8 cellular contexts compared by ENCODE assay signal in genomic region chr5:150461231-150461630, GRCh38. TPM values are rescaled to one million over a fixed set of nuclear protein-coding genes. Genes with fewer than 3 reads are reported as not detected.
DNase-seq lines count a peak whose midpoint lies in the region; ATAC-seq and TF ChIP-seq lines count a peak whose summit lies in the region.

No MANE protein-coding gene starts in this region.

- DNase-seq in cardiac muscle cell (ENCODE audit: low read depth in 1 of 2, low spot score in 1 of 2), result peak in 1 of 2 donors; percentile 24
- DNase-seq in left cardiac atrium, result no peak
- peak; percentile 80 for DNase-seq in NCI-H510A (lab: John Stamatoyannopoulos, UW)
- DNase-seq in transverse colon, result peak; percentile 56
- DNase-seq in CD14-positive monocyte (ENCODE audit: low spot score), result no peak
- no peak for DNase-seq in activated CD4-positive, alpha-beta memory T cell treated with anti-CD3 and anti-CD28 coated beads, Interleukin-2, amount 10 ng/mL, durations not matched to agents 7 days and 5 days
- no peak for DNase-seq in vagina (ENCODE audit: extremely low spot score in 2 of 2)

- H3K4me1 Mint-ChIP-seq in CD14-positive monocyte, result peaks cover 37% of the 10 kb centered on the region
- peaks cover 25% of the 10 kb centered on the region for H3K4me1 Mint-ChIP-seq in activated CD4-positive, alpha-beta memory T cell treated with anti-CD3 and anti-CD28 coated beads, Interleukin-2, amount 10 ng/mL, durations not matched to agents 7 days and 5 days

- intact Hi-C loops in left cardiac atrium (cut with DNase I), result loop anchor here in 1 of 2 donors (5.0 kb wide), 1 partner anchor 81 kb away; no protein-coding TSS in a partner anchor
- intact Hi-C loops in transverse colon (cut with DNase I; ENCODE audit: low total_unique reads), result no loop called here
- intact Hi-C loops in CD14-positive monocyte (cut with micrococcal nuclease), result no loop called here
- intact Hi-C loops in vagina (cut with DNase I), result no loop called here

- no peaks in the 10 kb centered on the region for H3K9me3 Mint-ChIP-seq in CD14-positive monocyte
- no peaks in the 10 kb centered on the region for H3K9me3 Mint-ChIP-seq in activated CD4-positive, alpha-beta memory T cell treated with anti-CD3 and anti-CD28 coated beads, Interleukin-2, amount 10 ng/mL, durations not matched to agents 7 days and 5 days

- H3K27me3 ChIP-seq in cardiac muscle cell (no peaks in the 10 kb centered on the region), transverse colon (no peaks in the 10 kb centered on the region), vagina (no peaks in the 10 kb centered on the region)

- CTCF ChIA-PET in activated CD4-positive, alpha-beta memory T cell treated with anti-CD3 and anti-CD28 coated beads, Interleukin-2, amount 10 ng/mL, durations not matched to agents 7 days and 5 days (lab: Charles Lee), result interaction anchor here (0.8 to 1.4 kb wide), 2 partner anchors 11 to 63 kb away, joined by 3 to 5 read pairs; partner anchors contain the start of gene RPS14

- peaks cover 2 to 9% (median 5%) of the 10 kb centered on the region in 3 donors for H3K27me3 Mint-ChIP-seq in CD14-positive monocyte (ENCODE audit: low read depth in 3 of 3)
- H3K27me3 Mint-ChIP-seq in activated CD4-positive, alpha-beta memory T cell treated with anti-CD3 and anti-CD28 coated beads, Interleukin-2, amount 10 ng/mL, durations not matched to agents 7 days and 5 days, result no peaks in the 10 kb centered on the region

- H3K27ac ChIP-seq in cardiac muscle cell (peak overlapping the region; percentile 55), transverse colon (no peak overlapping the region), vagina (no peak overlapping the region)

- TF ChIP-seq POLR2A in transverse colon (IDR thresholded peaks at IDR 0.05) (no peak), vagina (IDR thresholded peaks at IDR 0.05) (no peak)

- ATAC-seq in left cardiac atrium (no peak), HG03060 (IDR thresholded peaks at IDR 0.05; ENCODE audit: low read depth, unreplicated experiment) (peak; percentile 65)

- H3K4me3 ChIP-seq in cardiac muscle cell (no peak overlapping the region), transverse colon (no peak overlapping the region), vagina (no peak overlapping the region)

- TF ChIP-seq EP300 in transverse colon (IDR thresholded peaks at IDR 0.05; ENCODE audit: low read depth), result no peak

- WGBS in transverse colon (ENCODE audit: low coverage in 1 of 2), 2 donors, result 42% methylated on average over 2 of the region's 2 CpGs; no CpG with 5 or more reads in 1 of the 2 donors

- H3K4me3 Mint-ChIP-seq in CD14-positive monocyte, result no peak overlapping the region
- H3K4me3 Mint-ChIP-seq in activated CD4-positive, alpha-beta memory T cell treated with anti-CD3 and anti-CD28 coated beads, Interleukin-2, amount 10 ng/mL, durations not matched to agents 7 days and 5 days, result no peak overlapping the region

- H3K36me3 ChIP-seq in cardiac muscle cell, result no peaks in the 10 kb centered on the region
- no peaks in the 10 kb centered on the region for H3K36me3 ChIP-seq in transverse colon
- no peaks in the 10 kb centered on the region for H3K36me3 ChIP-seq in vagina

- POLR2A ChIA-PET in activated CD4-positive, alpha-beta memory T cell treated with anti-CD3 and anti-CD28 coated beads, Interleukin-2, amount 10 ng/mL, durations not matched to agents 7 days and 5 days (lab: Charles Lee), result no interaction called here

- no peaks in the 10 kb centered on the region for H3K36me3 Mint-ChIP-seq in CD14-positive monocyte
- no peaks in the 10 kb centered on the region for H3K36me3 Mint-ChIP-seq in activated CD4-positive, alpha-beta memory T cell treated with anti-CD3 and anti-CD28 coated beads, Interleukin-2, amount 10 ng/mL, durations not matched to agents 7 days and 5 days (ENCODE audit: low read depth)

- H3K9me3 ChIP-seq in cardiac muscle cell (ENCODE audit: low read depth) (no peaks in the 10 kb centered on the region), transverse colon (no peaks in the 10 kb centered on the region), vagina (no peaks in the 10 kb centered on the region)

- H3K27ac Mint-ChIP-seq in CD14-positive monocyte, result no peak overlapping the region
- no peak overlapping the region for H3K27ac Mint-ChIP-seq in activated CD4-positive, alpha-beta memory T cell treated with anti-CD3 and anti-CD28 coated beads, Interleukin-2, amount 10 ng/mL, durations not matched to agents 7 days and 5 days

- TF ChIP-seq CTCF in cardiac muscle cell (IDR thresholded peaks at IDR 0.05; ENCODE audit: low read depth, low read length), result no peak
- TF ChIP-seq CTCF in transverse colon (IDR thresholded peaks at IDR 0.05), result no peak
- no peak for TF ChIP-seq CTCF in CD14-positive monocyte (IDR thresholded peaks at IDR 0.05)
- TF ChIP-seq CTCF in vagina (IDR thresholded peaks at IDR 0.05), result no peak

- H3K4me1 ChIP-seq in cardiac muscle cell (ENCODE audit: low read depth) (peaks cover 13% of the 10 kb centered on the region), transverse colon (peaks cover 0 to 19% (median 7%) of the 10 kb centered on the region in 4 donors), vagina (peaks cover 10% of the 10 kb centered on the region)

- in situ Hi-C loops in transverse colon (cut with MboI; ENCODE audit: low pct_ligation_motif_present in 1 of 4, low pct_unique_long_range_greater_than_20kb in 1 of 4, low sequenced_read_pairs in 3 of 4), result loop anchor here in 3 of 4 donors (10.0 to 25.0 kb wide), 2 partner anchors 84 to 201 kb away; partner anchors contain the start of gene MYOZ3 (in 3 of the 3)

RNA-seq across cellular contexts. Expression of gene RPS14, which starts 11.7 kb away (rescaled TPM):
- total RNA-seq in cardiac muscle cell (2,228 and 2,781 TPM in 2 replicates), left cardiac atrium (1,000 to 10,000 TPM; 1,239 to 1,275 TPM), transverse colon (1,000 to 10,000 TPM; 1,179 to 2,387 (median 1,878) TPM), vagina (3,194 TPM)
- polyA plus RNA-seq in cardiac muscle cell (1,307 and 1,584 TPM in 2 replicates), CD14-positive monocyte (1,000 to 10,000 TPM; 2,768 to 3,499 TPM)
- total RNA-seq in activated CD4-positive, alpha-beta memory T cell treated with anti-CD3 and anti-CD28 coated beads, Interleukin-2, amount 10 ng/mL, durations not matched to agents 7 days and 5 days, result 1,000 to 10,000 TPM; 2,316 to 2,367 TPM

RNA-seq across cellular contexts. Expression of gene NDST1, which starts 46.7 kb away (rescaled TPM):
- total RNA-seq in cardiac muscle cell (79.8 and 97.6 TPM in 2 replicates), left cardiac atrium (10 to 100 TPM; 59.3 to 71.2 TPM), transverse colon (100 to 1,000 TPM in 1 of 4 donors, 10 to 100 TPM in 3; 68.8 to 104 (median 96.4) TPM), vagina (73.9 TPM)
- polyA plus RNA-seq in cardiac muscle cell (26.6 and 34.9 TPM in 2 replicates), CD14-positive monocyte (1 to 10 TPM; 7.0 to 7.5 TPM)
- total RNA-seq in activated CD4-positive, alpha-beta memory T cell treated with anti-CD3 and anti-CD28 coated beads, Interleukin-2, amount 10 ng/mL, durations not matched to agents 7 days and 5 days, result under 1 TPM; 0.13 to 0.18 TPM

RNA-seq across cellular contexts. Expression of gene CD74, which starts 48.5 kb away (rescaled TPM):
- total RNA-seq in cardiac muscle cell (11.7 and 12.6 TPM in 2 replicates), left cardiac atrium (100 to 1,000 TPM; 255 to 433 TPM), transverse colon (100 to 1,000 TPM in 3 of 4 donors, 10 to 100 TPM in 1; 54.3 to 451 (median 259) TPM), vagina (530 TPM)
- polyA plus RNA-seq in cardiac muscle cell (16.3 and 23.7 TPM in 2 replicates), CD14-positive monocyte (1,000 to 10,000 TPM; 3,498 to 4,939 TPM)
- 1,000 to 10,000 TPM; 1,158 to 1,180 TPM for total RNA-seq in activated CD4-positive, alpha-beta memory T cell treated with anti-CD3 and anti-CD28 coated beads, Interleukin-2, amount 10 ng/mL, durations not matched to agents 7 days and 5 days

Comparison
In these comparisons a context has a peak if more than half of its experiments do, and no peak if none do; other contexts are left out.
1. DNase-seq: peak in NCI-H510A (single experiment) and transverse colon (single experiment); none in left cardiac atrium (single experiment), CD14-positive monocyte (single experiment), activated CD4-positive, alpha-beta memory T cell treated with anti-CD3 and anti-CD28 coated beads, Interleukin-2, amount 10 ng/mL, durations not matched to agents 7 days and 5 days (single experiment) and vagina (0 of 2).
2. RNA of gene NDST1, which starts 46.7 kb away (total RNA-seq): 68.8 to 104 TPM in transverse colon, 79.8 to 97.6 TPM in cardiac muscle cell, 73.9 TPM in vagina (single experiment) and 59.3 to 71.2 TPM in left cardiac atrium; 0.13 to 0.18 TPM in activated CD4-positive, alpha-beta memory T cell treated with anti-CD3 and anti-CD28 coated beads, Interleukin-2, amount 10 ng/mL, durations not matched to agents 7 days and 5 days; every median in the first group is over 10 times any median in the second.